In the genomic region with DNA sequence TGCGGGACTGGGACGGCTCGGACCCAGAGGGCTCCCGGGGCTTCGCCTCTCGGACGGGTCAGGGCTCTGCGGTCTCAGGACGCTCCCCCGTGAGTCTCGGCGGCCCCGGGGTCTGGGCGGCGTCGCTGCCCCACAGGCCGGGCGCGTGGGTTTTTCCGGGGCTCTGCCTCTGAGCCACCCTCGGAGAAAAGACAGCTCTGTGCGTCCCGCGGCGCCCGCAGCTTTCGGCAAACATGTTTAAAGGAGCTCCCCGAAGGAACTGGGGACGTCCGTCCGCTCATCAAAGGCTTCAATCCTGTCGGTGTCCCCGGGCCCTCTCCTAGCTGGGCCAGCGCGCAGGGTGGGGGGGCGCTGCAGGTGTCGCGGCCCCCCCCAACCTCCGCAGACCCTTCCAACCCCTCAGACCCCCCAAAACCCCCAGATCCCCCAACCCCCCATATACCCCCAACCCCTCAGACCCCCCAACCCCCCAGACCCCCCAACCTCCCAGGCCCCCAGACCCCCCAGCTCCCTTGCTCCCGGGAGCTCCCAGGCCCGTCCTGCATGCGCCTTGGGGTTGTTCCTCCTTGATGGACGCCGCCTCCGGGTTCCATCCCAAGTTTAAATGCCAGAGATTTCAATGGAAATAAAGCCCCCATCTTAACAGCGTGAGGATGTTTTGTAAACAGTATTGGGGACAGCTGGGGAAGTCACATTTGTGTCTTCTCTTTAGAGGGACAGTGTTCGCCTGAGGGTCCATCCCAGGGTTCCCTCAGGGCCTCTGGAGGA, we compare ENCODE assay signal across 1 cellular context.
TF ChIP-seq lines count a peak whose summit lies in the region.

No MANE protein-coding gene starts in this region.

TF ChIP-seq in HepG2, 621 proteins besides CTCF, POLR2A, EP300 and RAD21:
- TF ChIP-seq KAT2B (IDR thresholded peaks at IDR 0.05; ENCODE audit: borderline replicate concordance, low read depth, low read length) (no peak), NR2C2 (CRISPR knock-in tag; IDR thresholded peaks at IDR 0.05; ENCODE audit: borderline replicate concordance) (no peak), HNRNPK (IDR thresholded peaks at IDR 0.05; ENCODE audit: low read depth, low read length, poor library complexity, severe bottlenecking) (peak; percentile 99), NFYB (CRISPR knock-in tag; IDR thresholded peaks at IDR 0.05) (no peak), ZBTB8A (CRISPR knock-in tag; IDR thresholded peaks at IDR 0.05; ENCODE audit: borderline replicate concordance, low read depth) (no peak), ZNF83 (CRISPR knock-in tag; IDR thresholded peaks at IDR 0.05; ENCODE audit: borderline replicate concordance) (no peak), ZNF563 (CRISPR knock-in tag; IDR thresholded peaks at IDR 0.05) (peak; percentile 36; the same call in 1 of the 2 replicates), RARA (CRISPR knock-in tag; IDR thresholded peaks at IDR 0.05) (no peak), ZSCAN25 (CRISPR knock-in tag; IDR thresholded peaks at IDR 0.05) (no peak), ZMYM4 (CRISPR knock-in tag; IDR thresholded peaks at IDR 0.05) (no peak), ZNF253 (CRISPR knock-in tag; IDR thresholded peaks at IDR 0.05; ENCODE audit: borderline replicate concordance) (no peak), FOXK1 (CRISPR knock-in tag; IDR thresholded peaks at IDR 0.05; ENCODE audit: borderline replicate concordance, low read depth) (no peak), PCBP1 (IDR thresholded peaks at IDR 0.05; ENCODE audit: borderline replicate concordance, low read depth, low read length) (peak; percentile 81; the same call in 1 of the 2 replicates), ZFP62 (CRISPR knock-in tag; IDR thresholded peaks at IDR 0.05) (no peak)
- TF ChIP-seq, protein P1, sequence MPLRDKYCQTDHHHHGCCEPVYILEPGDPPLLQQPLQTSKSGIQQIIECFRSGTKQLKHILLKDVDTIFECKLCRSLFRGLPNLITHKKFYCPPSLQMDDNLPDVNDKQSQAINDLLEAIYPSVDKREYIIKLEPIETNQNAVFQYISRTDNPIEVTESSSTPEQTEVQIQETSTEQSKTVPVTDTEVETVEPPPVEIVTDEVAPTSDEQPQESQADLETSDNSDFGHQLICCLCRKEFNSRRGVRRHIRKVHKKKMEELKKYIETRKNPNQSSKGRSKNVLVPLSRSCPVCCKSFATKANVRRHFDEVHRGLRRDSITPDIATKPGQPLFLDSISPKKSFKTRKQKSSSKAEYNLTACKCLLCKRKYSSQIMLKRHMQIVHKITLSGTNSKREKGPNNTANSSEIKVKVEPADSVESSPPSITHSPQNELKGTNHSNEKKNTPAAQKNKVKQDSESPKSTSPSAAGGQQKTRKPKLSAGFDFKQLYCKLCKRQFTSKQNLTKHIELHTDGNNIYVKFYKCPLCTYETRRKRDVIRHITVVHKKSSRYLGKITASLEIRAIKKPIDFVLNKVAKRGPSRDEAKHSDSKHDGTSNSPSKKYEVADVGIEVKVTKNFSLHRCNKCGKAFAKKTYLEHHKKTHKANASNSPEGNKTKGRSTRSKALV (CRISPR knock-in tag; IDR thresholded peaks at IDR 0.05): no peak
- TF ChIP-seq, protein P2, sequence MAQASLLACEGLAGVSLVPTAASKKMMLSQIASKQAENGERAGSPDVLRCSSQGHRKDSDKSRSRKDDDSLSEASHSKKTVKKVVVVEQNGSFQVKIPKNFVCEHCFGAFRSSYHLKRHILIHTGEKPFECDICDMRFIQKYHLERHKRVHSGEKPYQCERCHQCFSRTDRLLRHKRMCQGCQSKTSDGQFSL (CRISPR knock-in tag; IDR thresholded peaks at IDR 0.05): 0 out of 2 replicates have a peak, but pooled peaks have one; percentile 37
- TF ChIP-seq, protein P3, sequence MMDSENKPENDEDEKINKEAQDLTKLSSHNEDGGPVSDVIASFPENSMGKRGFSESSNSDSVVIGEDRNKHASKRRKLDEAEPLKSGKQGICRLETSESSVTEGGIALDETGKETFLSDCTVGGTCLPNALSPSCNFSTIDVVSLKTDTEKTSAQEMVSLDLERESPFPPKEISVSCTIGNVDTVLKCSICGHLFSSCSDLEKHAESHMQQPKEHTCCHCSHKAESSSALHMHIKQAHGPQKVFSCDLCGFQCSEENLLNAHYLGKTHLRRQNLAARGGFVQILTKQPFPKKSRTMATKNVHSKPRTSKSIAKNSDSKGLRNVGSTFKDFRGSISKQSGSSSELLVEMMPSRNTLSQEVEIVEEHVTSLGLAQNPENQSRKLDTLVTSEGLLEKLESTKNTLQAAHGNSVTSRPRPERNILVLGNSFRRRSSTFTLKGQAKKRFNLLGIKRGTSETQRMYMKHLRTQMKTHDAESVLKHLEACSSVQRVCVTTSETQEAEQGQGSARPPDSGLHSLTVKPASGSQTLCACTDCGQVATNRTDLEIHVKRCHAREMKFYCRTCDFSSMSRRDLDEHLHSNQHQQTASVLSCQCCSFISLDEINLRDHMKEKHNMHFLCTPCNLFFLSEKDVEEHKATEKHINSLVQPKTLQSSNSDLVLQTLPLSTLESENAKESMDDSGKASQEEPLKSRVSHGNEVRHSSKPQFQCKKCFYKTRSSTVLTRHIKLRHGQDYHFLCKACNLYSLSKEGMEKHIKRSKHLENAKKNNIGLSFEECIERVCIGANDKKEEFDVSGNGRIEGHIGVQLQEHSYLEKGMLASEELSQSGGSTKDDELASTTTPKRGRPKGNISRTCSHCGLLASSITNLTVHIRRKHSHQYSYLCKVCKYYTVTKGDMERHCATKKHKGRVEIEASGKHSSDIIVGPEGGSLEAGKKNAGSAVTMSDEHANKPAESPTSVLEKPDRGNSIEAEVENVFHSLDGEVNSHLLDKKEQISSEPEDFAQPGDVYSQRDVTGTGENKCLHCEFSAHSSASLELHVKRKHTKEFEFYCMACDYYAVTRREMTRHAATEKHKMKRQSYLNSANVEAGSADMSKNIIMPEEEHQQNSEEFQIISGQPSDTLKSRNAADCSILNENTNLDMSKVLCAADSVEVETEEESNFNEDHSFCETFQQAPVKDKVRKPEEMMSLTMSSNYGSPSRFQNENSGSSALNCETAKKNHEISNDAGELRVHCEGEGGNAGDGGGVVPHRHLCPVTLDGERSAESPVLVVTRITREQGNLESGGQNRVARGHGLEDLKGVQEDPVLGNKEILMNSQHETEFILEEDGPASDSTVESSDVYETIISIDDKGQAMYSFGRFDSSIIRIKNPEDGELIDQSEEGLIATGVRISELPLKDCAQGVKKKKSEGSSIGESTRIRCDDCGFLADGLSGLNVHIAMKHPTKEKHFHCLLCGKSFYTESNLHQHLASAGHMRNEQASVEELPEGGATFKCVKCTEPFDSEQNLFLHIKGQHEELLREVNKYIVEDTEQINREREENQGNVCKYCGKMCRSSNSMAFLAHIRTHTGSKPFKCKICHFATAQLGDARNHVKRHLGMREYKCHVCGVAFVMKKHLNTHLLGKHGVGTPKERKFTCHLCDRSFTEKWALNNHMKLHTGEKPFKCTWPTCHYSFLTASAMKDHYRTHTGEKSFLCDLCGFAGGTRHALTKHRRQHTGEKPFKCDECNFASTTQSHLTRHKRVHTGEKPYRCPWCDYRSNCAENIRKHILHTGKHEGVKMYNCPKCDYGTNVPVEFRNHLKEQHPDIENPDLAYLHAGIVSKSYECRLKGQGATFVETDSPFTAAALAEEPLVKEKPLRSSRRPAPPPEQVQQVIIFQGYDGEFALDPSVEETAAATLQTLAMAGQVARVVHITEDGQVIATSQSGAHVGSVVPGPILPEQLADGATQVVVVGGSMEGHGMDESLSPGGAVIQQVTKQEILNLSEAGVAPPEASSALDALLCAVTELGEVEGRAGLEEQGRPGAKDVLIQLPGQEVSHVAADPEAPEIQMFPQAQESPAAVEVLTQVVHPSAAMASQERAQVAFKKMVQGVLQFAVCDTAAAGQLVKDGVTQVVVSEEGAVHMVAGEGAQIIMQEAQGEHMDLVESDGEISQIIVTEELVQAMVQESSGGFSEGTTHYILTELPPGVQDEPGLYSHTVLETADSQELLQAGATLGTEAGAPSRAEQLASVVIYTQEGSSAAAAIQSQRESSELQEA (CRISPR knock-in tag; IDR thresholded peaks at IDR 0.05; ENCODE audit: not compliant biosample characterization): no peak
- TF ChIP-seq, protein P4, sequence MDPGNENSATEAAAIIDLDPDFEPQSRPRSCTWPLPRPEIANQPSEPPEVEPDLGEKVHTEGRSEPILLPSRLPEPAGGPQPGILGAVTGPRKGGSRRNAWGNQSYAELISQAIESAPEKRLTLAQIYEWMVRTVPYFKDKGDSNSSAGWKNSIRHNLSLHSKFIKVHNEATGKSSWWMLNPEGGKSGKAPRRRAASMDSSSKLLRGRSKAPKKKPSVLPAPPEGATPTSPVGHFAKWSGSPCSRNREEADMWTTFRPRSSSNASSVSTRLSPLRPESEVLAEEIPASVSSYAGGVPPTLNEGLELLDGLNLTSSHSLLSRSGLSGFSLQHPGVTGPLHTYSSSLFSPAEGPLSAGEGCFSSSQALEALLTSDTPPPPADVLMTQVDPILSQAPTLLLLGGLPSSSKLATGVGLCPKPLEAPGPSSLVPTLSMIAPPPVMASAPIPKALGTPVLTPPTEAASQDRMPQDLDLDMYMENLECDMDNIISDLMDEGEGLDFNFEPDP (CRISPR knock-in tag; conservative IDR thresholded peaks at IDR 0.05): no peak
